In the genomic region with DNA sequence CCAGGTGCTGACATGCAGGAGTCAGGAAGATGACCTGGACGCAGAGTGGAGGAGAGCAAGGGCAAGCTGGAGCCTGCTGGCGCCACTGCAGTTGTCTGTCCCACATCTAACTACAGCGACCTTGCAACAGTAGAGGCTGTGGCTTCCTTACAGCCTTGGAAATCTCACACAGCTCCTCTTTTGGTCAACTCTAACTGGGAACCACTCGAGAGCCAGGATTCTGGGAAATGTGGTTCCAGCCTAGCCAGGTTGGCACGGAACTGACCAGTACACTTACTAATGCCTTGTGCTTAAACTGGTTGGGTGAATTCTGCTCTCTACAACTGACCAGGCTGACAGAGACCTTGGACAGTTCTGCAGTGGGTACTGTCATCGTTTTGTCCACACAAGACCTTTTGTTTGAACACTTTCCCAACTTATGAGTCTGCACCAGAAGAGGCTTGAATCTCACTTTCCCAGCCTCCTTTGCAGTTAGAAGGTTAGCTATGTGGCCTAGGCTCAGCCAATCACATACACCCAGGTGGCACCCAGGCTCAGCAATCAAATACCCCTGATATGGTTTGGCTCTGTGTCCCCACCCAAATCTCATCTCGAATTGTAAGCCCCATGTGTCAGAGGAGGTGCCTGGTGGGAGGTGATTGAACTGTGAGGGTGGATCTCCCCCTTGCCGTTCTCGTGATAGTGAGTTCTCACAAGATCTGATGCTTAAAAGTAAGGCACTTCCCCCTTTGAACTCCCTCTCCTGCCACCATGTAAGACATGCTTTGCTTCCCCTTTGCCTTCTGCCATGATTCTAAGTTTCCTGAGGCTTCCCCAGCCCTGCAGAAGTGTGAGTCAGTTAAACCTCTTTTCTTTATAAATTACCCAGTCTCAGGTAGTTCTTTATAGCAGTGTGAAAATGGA, we compare ENCODE assay signal across 1 cellular context.
TF ChIP-seq lines count a peak whose summit lies in the region.

No MANE protein-coding gene starts in this region.

TF ChIP-seq in HepG2, 621 proteins besides CTCF, POLR2A, EP300 and RAD21 (continued from another document and continues in another):
- TF ChIP-seq, protein P1, sequence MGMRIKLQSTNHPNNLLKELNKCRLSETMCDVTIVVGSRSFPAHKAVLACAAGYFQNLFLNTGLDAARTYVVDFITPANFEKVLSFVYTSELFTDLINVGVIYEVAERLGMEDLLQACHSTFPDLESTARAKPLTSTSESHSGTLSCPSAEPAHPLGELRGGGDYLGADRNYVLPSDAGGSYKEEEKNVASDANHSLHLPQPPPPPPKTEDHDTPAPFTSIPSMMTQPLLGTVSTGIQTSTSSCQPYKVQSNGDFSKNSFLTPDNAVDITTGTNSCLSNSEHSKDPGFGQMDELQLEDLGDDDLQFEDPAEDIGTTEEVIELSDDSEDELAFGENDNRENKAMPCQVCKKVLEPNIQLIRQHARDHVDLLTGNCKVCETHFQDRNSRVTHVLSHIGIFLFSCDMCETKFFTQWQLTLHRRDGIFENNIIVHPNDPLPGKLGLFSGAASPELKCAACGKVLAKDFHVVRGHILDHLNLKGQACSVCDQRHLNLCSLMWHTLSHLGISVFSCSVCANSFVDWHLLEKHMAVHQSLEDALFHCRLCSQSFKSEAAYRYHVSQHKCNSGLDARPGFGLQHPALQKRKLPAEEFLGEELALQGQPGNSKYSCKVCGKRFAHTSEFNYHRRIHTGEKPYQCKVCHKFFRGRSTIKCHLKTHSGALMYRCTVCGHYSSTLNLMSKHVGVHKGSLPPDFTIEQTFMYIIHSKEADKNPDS (CRISPR knock-in tag; IDR thresholded peaks at IDR 0.05), result no peak
- TF ChIP-seq FOSL2 (CRISPR knock-in tag; IDR thresholded peaks at IDR 0.05) (peak; percentile 23; the same call in 1 of the 2 replicates), TEAD3 (CRISPR knock-in tag; optimal IDR thresholded peaks at IDR 0.05; ENCODE audit: borderline replicate concordance) (peak; percentile 56), ZNF878 (CRISPR knock-in tag; IDR thresholded peaks at IDR 0.05) (no peak), FOXA1 (IDR thresholded peaks at IDR 0.05) (no peak), FOXA1 (CRISPR knock-in tag; IDR thresholded peaks at IDR 0.05) (no peak), CCAR2 (optimal IDR thresholded peaks at IDR 0.05; ENCODE audit: low read depth, low read length) (no peak), CENPX (CRISPR knock-in tag; IDR thresholded peaks at IDR 0.05) (no peak), GLI4 (CRISPR knock-in tag; IDR thresholded peaks at IDR 0.05; ENCODE audit: borderline replicate concordance) (0 out of 2 replicates have a peak, but pooled peaks have one; percentile 84), CBX2 (IDR thresholded peaks at IDR 0.05; ENCODE audit: low read depth, low read length) (no peak), CBX2 (CRISPR knock-in tag; IDR thresholded peaks at IDR 0.05; ENCODE audit: low read depth) (no peak), HNRNPL (IDR thresholded peaks at IDR 0.05; ENCODE audit: low read depth, low read length) (no peak), AGO2 (optimal IDR thresholded peaks at IDR 0.05; ENCODE audit: low read depth, low read length) (no peak), ZNF468 (CRISPR knock-in tag; IDR thresholded peaks at IDR 0.05) (no peak), ZNF556 (CRISPR knock-in tag; IDR thresholded peaks at IDR 0.05; ENCODE audit: borderline replicate concordance) (no peak)
- TF ChIP-seq, protein P2, sequence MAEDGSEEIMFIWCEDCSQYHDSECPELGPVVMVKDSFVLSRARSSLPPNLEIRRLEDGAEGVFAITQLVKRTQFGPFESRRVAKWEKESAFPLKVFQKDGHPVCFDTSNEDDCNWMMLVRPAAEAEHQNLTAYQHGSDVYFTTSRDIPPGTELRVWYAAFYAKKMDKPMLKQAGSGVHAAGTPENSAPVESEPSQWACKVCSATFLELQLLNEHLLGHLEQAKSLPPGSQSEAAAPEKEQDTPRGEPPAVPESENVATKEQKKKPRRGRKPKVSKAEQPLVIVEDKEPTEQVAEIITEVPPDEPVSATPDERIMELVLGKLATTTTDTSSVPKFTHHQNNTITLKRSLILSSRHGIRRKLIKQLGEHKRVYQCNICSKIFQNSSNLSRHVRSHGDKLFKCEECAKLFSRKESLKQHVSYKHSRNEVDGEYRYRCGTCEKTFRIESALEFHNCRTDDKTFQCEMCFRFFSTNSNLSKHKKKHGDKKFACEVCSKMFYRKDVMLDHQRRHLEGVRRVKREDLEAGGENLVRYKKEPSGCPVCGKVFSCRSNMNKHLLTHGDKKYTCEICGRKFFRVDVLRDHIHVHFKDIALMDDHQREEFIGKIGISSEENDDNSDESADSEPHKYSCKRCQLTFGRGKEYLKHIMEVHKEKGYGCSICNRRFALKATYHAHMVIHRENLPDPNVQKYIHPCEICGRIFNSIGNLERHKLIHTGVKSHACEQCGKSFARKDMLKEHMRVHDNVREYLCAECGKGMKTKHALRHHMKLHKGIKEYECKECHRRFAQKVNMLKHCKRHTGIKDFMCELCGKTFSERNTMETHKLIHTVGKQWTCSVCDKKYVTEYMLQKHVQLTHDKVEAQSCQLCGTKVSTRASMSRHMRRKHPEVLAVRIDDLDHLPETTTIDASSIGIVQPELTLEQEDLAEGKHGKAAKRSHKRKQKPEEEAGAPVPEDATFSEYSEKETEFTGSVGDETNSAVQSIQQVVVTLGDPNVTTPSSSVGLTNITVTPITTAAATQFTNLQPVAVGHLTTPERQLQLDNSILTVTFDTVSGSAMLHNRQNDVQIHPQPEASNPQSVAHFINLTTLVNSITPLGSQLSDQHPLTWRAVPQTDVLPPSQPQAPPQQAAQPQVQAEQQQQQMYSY (CRISPR knock-in tag; IDR thresholded peaks at IDR 0.05), result no peak
- TF ChIP-seq, protein P3, sequence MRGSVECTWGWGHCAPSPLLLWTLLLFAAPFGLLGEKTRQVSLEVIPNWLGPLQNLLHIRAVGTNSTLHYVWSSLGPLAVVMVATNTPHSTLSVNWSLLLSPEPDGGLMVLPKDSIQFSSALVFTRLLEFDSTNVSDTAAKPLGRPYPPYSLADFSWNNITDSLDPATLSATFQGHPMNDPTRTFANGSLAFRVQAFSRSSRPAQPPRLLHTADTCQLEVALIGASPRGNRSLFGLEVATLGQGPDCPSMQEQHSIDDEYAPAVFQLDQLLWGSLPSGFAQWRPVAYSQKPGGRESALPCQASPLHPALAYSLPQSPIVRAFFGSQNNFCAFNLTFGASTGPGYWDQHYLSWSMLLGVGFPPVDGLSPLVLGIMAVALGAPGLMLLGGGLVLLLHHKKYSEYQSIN (CRISPR knock-in tag; IDR thresholded peaks at IDR 0.05; ENCODE audit: borderline replicate concordance), result no peak
- TF ChIP-seq, protein P4, sequence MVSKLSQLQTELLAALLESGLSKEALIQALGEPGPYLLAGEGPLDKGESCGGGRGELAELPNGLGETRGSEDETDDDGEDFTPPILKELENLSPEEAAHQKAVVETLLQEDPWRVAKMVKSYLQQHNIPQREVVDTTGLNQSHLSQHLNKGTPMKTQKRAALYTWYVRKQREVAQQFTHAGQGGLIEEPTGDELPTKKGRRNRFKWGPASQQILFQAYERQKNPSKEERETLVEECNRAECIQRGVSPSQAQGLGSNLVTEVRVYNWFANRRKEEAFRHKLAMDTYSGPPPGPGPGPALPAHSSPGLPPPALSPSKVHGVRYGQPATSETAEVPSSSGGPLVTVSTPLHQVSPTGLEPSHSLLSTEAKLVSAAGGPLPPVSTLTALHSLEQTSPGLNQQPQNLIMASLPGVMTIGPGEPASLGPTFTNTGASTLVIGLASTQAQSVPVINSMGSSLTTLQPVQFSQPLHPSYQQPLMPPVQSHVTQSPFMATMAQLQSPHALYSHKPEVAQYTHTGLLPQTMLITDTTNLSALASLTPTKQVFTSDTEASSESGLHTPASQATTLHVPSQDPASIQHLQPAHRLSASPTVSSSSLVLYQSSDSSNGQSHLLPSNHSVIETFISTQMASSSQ (IDR thresholded peaks at IDR 0.05; ENCODE audit: low read depth), result no peak
- TF ChIP-seq, protein P4 (CRISPR knock-in tag; IDR thresholded peaks at IDR 0.05; ENCODE audit: borderline replicate concordance), result 0 out of 2 replicates have a peak, but pooled peaks have one; percentile 40
- TF ChIP-seq, protein P5, sequence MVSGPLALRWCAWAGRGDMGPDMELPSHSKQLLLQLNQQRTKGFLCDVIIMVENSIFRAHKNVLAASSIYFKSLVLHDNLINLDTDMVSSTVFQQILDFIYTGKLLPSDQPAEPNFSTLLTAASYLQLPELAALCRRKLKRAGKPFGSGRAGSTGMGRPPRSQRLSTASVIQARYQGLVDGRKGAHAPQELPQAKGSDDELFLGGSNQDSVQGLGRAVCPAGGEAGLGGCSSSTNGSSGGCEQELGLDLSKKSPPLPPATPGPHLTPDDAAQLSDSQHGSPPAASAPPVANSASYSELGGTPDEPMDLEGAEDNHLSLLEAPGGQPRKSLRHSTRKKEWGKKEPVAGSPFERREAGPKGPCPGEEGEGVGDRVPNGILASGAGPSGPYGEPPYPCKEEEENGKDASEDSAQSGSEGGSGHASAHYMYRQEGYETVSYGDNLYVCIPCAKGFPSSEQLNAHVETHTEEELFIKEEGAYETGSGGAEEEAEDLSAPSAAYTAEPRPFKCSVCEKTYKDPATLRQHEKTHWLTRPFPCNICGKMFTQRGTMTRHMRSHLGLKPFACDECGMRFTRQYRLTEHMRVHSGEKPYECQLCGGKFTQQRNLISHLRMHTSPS (CRISPR knock-in tag; IDR thresholded peaks at IDR 0.05; ENCODE audit: low read depth), result peak; percentile 70; the same call in 1 of the 2 replicates
- TF ChIP-seq, protein P6, sequence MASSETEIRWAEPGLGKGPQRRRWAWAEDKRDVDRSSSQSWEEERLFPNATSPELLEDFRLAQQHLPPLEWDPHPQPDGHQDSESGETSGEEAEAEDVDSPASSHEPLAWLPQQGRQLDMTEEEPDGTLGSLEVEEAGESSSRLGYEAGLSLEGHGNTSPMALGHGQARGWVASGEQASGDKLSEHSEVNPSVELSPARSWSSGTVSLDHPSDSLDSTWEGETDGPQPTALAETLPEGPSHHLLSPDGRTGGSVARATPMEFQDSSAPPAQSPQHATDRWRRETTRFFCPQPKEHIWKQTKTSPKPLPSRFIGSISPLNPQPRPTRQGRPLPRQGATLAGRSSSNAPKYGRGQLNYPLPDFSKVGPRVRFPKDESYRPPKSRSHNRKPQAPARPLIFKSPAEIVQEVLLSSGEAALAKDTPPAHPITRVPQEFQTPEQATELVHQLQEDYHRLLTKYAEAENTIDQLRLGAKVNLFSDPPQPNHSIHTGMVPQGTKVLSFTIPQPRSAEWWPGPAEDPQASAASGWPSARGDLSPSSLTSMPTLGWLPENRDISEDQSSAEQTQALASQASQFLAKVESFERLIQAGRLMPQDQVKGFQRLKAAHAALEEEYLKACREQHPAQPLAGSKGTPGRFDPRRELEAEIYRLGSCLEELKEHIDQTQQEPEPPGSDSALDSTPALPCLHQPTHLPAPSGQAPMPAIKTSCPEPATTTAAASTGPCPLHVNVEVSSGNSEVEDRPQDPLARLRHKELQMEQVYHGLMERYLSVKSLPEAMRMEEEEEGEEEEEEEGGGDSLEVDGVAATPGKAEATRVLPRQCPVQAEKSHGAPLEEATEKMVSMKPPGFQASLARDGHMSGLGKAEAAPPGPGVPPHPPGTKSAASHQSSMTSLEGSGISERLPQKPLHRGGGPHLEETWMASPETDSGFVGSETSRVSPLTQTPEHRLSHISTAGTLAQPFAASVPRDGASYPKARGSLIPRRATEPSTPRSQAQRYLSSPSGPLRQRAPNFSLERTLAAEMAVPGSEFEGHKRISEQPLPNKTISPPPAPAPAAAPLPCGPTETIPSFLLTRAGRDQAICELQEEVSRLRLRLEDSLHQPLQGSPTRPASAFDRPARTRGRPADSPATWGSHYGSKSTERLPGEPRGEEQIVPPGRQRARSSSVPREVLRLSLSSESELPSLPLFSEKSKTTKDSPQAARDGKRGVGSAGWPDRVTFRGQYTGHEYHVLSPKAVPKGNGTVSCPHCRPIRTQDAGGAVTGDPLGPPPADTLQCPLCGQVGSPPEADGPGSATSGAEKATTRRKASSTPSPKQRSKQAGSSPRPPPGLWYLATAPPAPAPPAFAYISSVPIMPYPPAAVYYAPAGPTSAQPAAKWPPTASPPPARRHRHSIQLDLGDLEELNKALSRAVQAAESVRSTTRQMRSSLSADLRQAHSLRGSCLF (CRISPR knock-in tag; IDR thresholded peaks at IDR 0.05; ENCODE audit: borderline replicate concordance), result no peak
